In the genomic region with DNA sequence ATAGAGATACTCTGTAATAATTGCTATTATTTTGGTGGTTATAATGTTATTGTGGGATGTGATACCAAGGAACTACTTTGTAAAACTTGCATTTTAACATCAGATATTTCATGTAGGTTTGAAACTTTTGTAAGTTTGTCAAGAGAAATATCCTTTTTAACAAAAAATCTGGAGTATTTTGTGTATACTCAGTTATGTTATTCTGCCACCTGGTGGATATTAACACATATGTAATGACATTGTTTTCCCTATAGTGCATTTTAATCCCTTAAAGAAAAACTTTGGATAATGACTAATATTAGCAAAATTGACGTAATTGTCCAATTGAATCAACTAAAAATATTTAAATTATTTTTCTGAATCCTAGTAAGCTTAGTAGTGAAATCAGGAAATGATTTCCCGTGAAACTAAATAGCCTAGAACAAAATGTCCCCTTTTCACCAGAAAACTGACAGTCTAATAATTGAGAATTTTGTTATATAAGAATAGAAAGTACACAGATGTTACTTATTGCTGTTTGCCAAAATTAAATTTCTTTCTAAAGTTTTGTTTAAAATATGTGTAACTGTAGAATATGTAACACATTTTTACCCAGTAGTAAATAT, we compare ENCODE assay signal across 8 cellular contexts. TPM values are rescaled to one million over a fixed set of nuclear protein-coding genes. Genes with fewer than 3 reads are reported as not detected.
A peak's percentile ranks its signal among the peaks of the same experiment; 100 is the strongest.
DNase-seq lines count a peak whose midpoint lies in the region; ATAC-seq, FAIRE-seq and TF ChIP-seq lines count a peak whose summit lies in the region.

No MANE protein-coding gene starts in this region.

- no peak for TF ChIP-seq EP300 in sigmoid colon (IDR thresholded peaks at IDR 0.05)

- peaks cover 0 to 68% (median 3%) of the 10 kb centered on the region in 4 donors for H3K36me3 ChIP-seq in sigmoid colon

- no peaks in the 10 kb centered on the region for H3K9me3 ChIP-seq in sigmoid colon

- DNase-seq in DMS153 treated with DMSO at 0.1 percent for 48 hours (lab: John Stamatoyannopoulos, UW; ENCODE audit: unreplicated experiment) (peak; percentile 14), DMS153 (lab: John Stamatoyannopoulos, UW) (no peak), HTR-8/SVneo (ENCODE audit: insufficient read length, low spot score) (peak; percentile 13), chondrocyte (ENCODE audit: low spot score) (no peak), sigmoid colon (no peak), NCI-H524 treated with DMSO at 0.1 percent for 48 hours (lab: John Stamatoyannopoulos, UW) (no peak), AG08396 (ENCODE audit: low spot score) (no peak)
- no peak for DNase-seq in stimulated activated naive CD8-positive, alpha-beta T cell treated with anti-CD3 and anti-CD28 coated beads, Interleukin-15, Interleukin-2, amounts not matched to agents 100 U/mL and 50 U/mL, for 24 hours

- TF ChIP-seq CTCF in chondrocyte (IDR thresholded peaks at IDR 0.05) (peak; percentile 87), sigmoid colon (IDR thresholded peaks at IDR 0.05) (peak in 3 of 4 experiments; percentile 26 to 38 (median 34))

- peaks cover 16% of the 10 kb centered on the region for H3K4me1 Mint-ChIP-seq in chondrocyte (ENCODE audit: low read depth)

- WGBS in sigmoid colon, 2 donors = 80 to 83% methylated on average over 2 of the region's 2 CpGs

- H3K27me3 Mint-ChIP-seq in chondrocyte (ENCODE audit: low read depth) = no peaks in the 10 kb centered on the region

- H3K4me3 Mint-ChIP-seq in chondrocyte (ENCODE audit: unreplicated experiment) = no peak overlapping the region

- H3K4me3 ChIP-seq in sigmoid colon = no peak overlapping the region

- H3K4me1 ChIP-seq in sigmoid colon = peaks cover 0 to 65% (median 25%) of the 10 kb centered on the region in 4 donors

- ATAC-seq in stimulated activated naive CD8-positive, alpha-beta T cell treated with anti-CD3 and anti-CD28 coated beads, Interleukin-15, Interleukin-2, amounts not matched to agents 100 U/mL and 50 U/mL, for 24 hours = no peak

- H3K27ac Mint-ChIP-seq in chondrocyte (ENCODE audit: unreplicated experiment) = no peak overlapping the region

- no peak overlapping the region for H3K27ac ChIP-seq in sigmoid colon

- peaks cover 10% of the 10 kb centered on the region for H3K36me3 Mint-ChIP-seq in chondrocyte (ENCODE audit: low read depth)

- H3K9me3 Mint-ChIP-seq in chondrocyte (ENCODE audit: low read depth) = no peaks in the 10 kb centered on the region

- no peak for FAIRE-seq in HTR-8/SVneo (lab: Jason Lieb, UNC)

- intact Hi-C loops in sigmoid colon (cut with DNase I) = no loop called here

- no peak for TF ChIP-seq POLR2A in sigmoid colon (IDR thresholded peaks at IDR 0.05)

- H3K27me3 ChIP-seq in sigmoid colon = no peaks in the 10 kb centered on the region

RNA-seq across cellular contexts. Expression of gene KCTD3, which starts 39.6 kb away (rescaled TPM):
- total RNA-seq in chondrocyte (25.3 to 35.6 TPM (median 25.9 TPM) in 3 replicates), sigmoid colon (100 to 1,000 TPM in 3 of 4 donors, 10 to 100 TPM in 1; 93.0 to 136 (median 124) TPM)
- polyA plus RNA-seq in sigmoid colon = 10 to 100 TPM; 17.6 to 36.0 (median 27.0) TPM

Comparison
In these comparisons a context has a peak if more than half of its experiments do, and no peak if none do; other contexts are left out.
1. DNase-seq: peak in DMS153 treated with DMSO at 0.1 percent for 48 hours (single experiment) and HTR-8/SVneo (single experiment); none in DMS153 (single experiment), chondrocyte (single experiment), sigmoid colon (single experiment), stimulated activated naive CD8-positive, alpha-beta T cell treated with anti-CD3 and anti-CD28 coated beads, Interleukin-15, Interleukin-2, amounts not matched to agents 100 U/mL and 50 U/mL, for 24 hours (single experiment), NCI-H524 treated with DMSO at 0.1 percent for 48 hours (single experiment) and AG08396 (single experiment).